In the genomic region with DNA sequence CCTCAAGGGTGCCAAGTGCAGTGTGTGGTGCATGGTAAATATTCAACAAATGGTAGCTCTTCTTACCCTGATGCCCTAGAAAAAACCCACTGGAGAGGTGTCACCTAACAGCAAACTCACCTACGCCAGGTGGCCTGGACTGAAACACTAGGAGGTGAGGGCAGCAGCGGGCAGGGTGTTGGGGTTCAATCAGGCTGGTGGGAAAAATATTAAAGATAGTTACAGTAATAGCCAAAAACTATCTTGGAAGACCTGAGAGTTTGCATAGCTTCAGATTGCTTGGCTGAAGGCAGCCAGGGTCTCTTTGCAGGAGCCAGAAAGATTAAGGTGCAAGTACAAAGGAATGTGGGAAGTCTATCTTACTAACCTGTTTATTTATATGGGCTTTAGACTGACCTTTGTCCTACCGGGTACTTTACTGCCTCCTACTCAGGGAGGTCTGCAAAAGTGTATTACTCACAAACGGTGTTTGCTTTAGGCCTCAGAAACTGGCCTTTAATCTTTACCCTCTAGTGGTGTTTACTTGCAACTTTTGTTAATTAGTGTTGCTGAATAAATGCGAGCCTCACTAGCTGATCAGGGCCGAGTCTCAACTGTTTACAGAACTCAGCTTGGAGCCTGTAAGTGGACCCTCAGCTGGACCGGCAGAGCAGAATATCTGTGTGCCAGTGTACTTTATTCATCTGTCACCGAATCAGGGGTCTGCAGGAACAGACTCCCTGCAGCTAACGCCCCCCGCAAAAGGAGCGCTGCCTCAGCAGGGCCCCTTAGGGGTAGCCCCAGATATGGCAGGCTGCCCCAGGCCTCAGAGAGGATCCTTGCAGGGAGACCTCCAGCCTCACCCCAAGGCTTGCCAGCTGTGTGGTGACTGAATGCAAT, we compare ENCODE assay signal across 1 cellular context.
TF ChIP-seq lines count a peak whose summit lies in the region.

No MANE protein-coding gene starts in this region.

TF ChIP-seq in HepG2, 621 proteins besides CTCF, POLR2A, EP300 and RAD21 (continued from another document and continues in another):
- TF ChIP-seq, protein P1, sequence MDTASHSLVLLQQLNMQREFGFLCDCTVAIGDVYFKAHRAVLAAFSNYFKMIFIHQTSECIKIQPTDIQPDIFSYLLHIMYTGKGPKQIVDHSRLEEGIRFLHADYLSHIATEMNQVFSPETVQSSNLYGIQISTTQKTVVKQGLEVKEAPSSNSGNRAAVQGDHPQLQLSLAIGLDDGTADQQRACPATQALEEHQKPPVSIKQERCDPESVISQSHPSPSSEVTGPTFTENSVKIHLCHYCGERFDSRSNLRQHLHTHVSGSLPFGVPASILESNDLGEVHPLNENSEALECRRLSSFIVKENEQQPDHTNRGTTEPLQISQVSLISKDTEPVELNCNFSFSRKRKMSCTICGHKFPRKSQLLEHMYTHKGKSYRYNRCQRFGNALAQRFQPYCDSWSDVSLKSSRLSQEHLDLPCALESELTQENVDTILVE (CRISPR knock-in tag; IDR thresholded peaks at IDR 0.05) = 0 out of 2 replicates have a peak, but pooled peaks have one; percentile 24
- TF ChIP-seq, protein P2, sequence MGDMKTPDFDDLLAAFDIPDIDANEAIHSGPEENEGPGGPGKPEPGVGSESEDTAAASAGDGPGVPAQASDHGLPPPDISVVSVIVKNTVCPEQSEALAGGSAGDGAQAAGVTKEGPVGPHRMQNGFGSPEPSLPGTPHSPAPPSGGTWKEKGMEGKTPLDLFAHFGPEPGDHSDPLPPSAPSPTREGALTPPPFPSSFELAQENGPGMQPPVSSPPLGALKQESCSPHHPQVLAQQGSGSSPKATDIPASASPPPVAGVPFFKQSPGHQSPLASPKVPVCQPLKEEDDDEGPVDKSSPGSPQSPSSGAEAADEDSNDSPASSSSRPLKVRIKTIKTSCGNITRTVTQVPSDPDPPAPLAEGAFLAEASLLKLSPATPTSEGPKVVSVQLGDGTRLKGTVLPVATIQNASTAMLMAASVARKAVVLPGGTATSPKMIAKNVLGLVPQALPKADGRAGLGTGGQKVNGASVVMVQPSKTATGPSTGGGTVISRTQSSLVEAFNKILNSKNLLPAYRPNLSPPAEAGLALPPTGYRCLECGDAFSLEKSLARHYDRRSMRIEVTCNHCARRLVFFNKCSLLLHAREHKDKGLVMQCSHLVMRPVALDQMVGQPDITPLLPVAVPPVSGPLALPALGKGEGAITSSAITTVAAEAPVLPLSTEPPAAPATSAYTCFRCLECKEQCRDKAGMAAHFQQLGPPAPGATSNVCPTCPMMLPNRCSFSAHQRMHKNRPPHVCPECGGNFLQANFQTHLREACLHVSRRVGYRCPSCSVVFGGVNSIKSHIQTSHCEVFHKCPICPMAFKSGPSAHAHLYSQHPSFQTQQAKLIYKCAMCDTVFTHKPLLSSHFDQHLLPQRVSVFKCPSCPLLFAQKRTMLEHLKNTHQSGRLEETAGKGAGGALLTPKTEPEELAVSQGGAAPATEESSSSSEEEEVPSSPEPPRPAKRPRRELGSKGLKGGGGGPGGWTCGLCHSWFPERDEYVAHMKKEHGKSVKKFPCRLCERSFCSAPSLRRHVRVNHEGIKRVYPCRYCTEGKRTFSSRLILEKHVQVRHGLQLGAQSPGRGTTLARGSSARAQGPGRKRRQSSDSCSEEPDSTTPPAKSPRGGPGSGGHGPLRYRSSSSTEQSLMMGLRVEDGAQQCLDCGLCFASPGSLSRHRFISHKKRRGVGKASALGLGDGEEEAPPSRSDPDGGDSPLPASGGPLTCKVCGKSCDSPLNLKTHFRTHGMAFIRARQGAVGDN (CRISPR knock-in tag; IDR thresholded peaks at IDR 0.05) = peak; percentile 73
- TF ChIP-seq MEIS1 (CRISPR knock-in tag; IDR thresholded peaks at IDR 0.05; ENCODE audit: borderline replicate concordance) = peak; percentile 5; the same call in 1 of the 2 replicates
- peak; percentile 54; the same call in 1 of the 2 replicates for TF ChIP-seq JUNB (CRISPR knock-in tag; IDR thresholded peaks at IDR 0.05; ENCODE audit: borderline replicate concordance)
- TF ChIP-seq, protein P3, sequence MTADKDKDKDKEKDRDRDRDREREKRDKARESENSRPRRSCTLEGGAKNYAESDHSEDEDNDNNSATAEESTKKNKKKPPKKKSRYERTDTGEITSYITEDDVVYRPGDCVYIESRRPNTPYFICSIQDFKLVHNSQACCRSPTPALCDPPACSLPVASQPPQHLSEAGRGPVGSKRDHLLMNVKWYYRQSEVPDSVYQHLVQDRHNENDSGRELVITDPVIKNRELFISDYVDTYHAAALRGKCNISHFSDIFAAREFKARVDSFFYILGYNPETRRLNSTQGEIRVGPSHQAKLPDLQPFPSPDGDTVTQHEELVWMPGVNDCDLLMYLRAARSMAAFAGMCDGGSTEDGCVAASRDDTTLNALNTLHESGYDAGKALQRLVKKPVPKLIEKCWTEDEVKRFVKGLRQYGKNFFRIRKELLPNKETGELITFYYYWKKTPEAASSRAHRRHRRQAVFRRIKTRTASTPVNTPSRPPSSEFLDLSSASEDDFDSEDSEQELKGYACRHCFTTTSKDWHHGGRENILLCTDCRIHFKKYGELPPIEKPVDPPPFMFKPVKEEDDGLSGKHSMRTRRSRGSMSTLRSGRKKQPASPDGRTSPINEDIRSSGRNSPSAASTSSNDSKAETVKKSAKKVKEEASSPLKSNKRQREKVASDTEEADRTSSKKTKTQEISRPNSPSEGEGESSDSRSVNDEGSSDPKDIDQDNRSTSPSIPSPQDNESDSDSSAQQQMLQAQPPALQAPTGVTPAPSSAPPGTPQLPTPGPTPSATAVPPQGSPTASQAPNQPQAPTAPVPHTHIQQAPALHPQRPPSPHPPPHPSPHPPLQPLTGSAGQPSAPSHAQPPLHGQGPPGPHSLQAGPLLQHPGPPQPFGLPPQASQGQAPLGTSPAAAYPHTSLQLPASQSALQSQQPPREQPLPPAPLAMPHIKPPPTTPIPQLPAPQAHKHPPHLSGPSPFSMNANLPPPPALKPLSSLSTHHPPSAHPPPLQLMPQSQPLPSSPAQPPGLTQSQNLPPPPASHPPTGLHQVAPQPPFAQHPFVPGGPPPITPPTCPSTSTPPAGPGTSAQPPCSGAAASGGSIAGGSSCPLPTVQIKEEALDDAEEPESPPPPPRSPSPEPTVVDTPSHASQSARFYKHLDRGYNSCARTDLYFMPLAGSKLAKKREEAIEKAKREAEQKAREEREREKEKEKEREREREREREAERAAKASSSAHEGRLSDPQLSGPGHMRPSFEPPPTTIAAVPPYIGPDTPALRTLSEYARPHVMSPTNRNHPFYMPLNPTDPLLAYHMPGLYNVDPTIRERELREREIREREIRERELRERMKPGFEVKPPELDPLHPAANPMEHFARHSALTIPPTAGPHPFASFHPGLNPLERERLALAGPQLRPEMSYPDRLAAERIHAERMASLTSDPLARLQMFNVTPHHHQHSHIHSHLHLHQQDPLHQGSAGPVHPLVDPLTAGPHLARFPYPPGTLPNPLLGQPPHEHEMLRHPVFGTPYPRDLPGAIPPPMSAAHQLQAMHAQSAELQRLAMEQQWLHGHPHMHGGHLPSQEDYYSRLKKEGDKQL (CRISPR knock-in tag; IDR thresholded peaks at IDR 0.05; ENCODE audit: low read depth) = peak; percentile 91
- no peak for TF ChIP-seq STAG1 (CRISPR knock-in tag; IDR thresholded peaks at IDR 0.05)
- TF ChIP-seq SP5 (CRISPR knock-in tag; IDR thresholded peaks at IDR 0.05; ENCODE audit: borderline replicate concordance, low read depth) = peak; percentile 93
- TF ChIP-seq FOXK1 (CRISPR knock-in tag; IDR thresholded peaks at IDR 0.05; ENCODE audit: borderline replicate concordance, low read depth) = peak; percentile 67; the same call in 1 of the 2 replicates
- no peak for TF ChIP-seq POLR2AphosphoS2 (IDR thresholded peaks at IDR 0.05; ENCODE audit: low read depth, low read length)
- peak; percentile 29 for TF ChIP-seq AGO2 (optimal IDR thresholded peaks at IDR 0.05; ENCODE audit: low read depth, low read length)
- TF ChIP-seq FOXA1 (IDR thresholded peaks at IDR 0.05) = peak; percentile 87
- TF ChIP-seq FOXA1 (CRISPR knock-in tag; IDR thresholded peaks at IDR 0.05) = peak; percentile 93
- TF ChIP-seq, protein P4, sequence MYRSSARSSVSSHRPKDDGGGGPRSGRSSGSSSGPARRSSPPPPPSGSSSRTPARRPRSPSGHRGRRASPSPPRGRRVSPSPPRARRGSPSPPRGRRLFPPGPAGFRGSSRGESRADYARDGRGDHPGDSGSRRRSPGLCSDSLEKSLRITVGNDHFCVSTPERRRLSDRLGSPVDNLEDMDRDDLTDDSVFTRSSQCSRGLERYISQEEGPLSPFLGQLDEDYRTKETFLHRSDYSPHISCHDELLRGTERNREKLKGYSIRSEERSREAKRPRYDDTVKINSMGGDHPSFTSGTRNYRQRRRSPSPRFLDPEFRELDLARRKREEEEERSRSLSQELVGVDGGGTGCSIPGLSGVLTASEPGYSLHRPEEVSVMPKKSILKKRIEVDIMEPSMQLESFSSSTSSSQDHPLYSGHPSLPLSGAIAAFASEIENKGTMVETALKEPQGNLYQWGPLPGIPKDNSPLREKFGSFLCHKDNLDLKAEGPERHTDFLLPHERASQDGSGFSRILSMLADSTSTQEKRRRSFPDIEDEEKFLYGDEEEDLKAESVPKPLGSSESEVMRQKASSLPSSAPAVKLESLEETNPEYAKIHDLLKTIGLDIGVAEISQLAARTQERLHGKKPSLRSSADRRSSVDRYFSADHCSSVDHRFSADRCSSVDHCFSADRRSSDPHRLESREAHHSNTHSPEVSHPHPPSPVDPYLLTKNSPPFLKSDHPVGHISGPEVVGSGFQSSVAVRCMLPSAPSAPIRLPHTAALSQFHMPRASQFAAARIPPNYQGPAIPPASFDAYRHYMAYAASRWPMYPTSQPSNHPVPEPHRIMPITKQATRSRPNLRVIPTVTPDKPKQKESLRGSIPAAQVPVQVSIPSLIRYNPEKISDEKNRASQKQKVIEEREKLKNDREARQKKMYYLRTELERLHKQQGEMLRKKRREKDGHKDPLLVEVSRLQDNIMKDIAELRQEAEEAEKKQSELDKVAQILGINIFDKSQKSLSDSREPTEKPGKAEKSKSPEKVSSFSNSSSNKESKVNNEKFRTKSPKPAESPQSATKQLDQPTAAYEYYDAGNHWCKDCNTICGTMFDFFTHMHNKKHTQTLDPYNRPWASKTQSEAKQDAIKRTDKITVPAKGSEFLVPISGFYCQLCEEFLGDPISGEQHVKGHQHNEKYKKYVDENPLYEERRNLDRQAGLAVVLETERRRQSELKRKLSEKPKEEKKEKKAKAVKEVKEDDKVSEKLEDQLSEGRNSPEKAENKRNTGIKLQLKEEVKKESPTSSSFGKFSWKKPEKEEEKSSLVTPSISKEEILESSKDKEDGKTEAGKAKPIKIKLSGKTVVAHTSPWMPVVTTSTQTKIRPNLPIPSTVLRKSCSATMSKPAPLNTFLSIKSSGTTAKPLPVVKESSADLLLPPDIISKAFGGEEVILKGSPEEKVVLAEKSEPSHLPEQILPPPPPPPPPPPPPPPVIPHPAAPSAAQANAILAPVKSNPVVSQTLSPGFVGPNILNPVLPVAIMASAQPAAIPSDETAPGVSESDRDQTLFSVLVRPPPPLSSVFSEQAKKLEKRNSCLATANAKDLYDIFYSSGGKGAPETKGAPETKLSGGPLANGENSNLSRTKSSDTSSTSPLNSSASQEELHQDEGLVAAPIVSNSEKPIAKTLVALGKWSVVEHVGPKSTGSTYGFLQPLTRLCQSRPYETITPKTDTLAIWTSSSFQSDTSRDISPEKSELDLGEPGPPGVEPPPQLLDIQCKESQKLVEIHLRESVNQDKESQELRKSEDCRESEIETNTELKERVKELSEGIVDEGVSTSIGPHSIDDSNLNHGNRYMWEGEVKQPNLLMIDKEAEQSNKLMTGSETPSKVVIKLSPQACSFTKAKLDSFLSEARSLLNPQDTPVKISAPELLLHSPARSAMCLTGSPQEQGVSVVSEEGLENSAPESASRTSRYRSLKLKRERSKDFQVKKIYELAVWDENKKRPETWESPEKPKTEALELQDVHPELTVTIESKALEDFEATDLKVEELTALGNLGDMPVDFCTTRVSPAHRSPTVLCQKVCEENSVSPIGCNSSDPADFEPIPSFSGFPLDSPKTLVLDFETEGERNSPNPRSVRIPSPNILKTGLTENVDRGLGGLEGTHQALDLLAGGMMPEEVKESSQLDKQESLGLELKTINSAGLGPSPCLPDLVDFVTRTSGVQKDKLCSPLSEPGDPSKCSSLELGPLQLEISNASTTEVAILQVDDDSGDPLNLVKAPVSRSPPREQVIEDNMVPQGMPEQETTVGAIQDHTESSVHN (CRISPR knock-in tag; IDR thresholded peaks at IDR 0.05) = 0 out of 2 replicates have a peak, but pooled peaks have one; percentile 37
- peak; percentile 82 for TF ChIP-seq PHF21A (CRISPR knock-in tag; IDR thresholded peaks at IDR 0.05)
- TF ChIP-seq, protein P5, sequence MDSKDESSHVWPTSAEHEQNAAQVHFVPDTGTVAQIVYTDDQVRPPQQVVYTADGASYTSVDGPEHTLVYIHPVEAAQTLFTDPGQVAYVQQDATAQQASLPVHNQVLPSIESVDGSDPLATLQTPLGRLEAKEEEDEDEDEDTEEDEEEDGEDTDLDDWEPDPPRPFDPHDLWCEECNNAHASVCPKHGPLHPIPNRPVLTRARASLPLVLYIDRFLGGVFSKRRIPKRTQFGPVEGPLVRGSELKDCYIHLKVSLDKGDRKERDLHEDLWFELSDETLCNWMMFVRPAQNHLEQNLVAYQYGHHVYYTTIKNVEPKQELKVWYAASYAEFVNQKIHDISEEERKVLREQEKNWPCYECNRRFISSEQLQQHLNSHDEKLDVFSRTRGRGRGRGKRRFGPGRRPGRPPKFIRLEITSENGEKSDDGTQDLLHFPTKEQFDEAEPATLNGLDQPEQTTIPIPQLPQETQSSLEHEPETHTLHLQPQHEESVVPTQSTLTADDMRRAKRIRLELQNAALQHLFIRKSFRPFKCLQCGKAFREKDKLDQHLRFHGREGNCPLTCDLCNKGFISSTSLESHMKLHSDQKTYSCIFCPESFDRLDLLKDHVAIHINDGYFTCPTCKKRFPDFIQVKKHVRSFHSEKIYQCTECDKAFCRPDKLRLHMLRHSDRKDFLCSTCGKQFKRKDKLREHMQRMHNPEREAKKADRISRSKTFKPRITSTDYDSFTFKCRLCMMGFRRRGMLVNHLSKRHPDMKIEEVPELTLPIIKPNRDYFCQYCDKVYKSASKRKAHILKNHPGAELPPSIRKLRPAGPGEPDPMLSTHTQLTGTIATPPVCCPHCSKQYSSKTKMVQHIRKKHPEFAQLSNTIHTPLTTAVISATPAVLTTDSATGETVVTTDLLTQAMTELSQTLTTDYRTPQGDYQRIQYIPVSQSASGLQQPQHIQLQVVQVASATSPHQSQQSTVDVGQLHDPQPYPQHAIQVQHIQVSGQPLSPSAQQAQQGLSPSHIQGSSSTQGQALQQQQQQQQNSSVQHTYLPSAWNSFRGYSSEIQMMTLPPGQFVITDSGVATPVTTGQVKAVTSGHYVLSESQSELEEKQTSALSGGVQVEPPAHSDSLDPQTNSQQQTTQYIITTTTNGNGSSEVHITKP (CRISPR knock-in tag; IDR thresholded peaks at IDR 0.05; ENCODE audit: low read depth) = no peak
- peak; percentile 64; the same call in 1 of the 2 replicates for TF ChIP-seq GZF1 (CRISPR knock-in tag; IDR thresholded peaks at IDR 0.05)
- TF ChIP-seq, protein P6, sequence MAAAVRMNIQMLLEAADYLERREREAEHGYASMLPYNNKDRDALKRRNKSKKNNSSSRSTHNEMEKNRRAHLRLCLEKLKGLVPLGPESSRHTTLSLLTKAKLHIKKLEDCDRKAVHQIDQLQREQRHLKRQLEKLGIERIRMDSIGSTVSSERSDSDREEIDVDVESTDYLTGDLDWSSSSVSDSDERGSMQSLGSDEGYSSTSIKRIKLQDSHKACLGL (CRISPR knock-in tag; IDR thresholded peaks at IDR 0.05) = 0 out of 2 replicates have a peak, but pooled peaks have one; percentile 22
- TF ChIP-seq PPARG (CRISPR knock-in tag; conservative IDR thresholded peaks at IDR 0.05) = peak; percentile 97
- TF ChIP-seq ZNF350 (CRISPR knock-in tag; IDR thresholded peaks at IDR 0.05; ENCODE audit: borderline replicate concordance, low read depth) = no peak
- TF ChIP-seq ZFP1 (CRISPR knock-in tag; IDR thresholded peaks at IDR 0.05) = peak; percentile 71; the same call in 1 of the 2 replicates
- TF ChIP-seq EED (CRISPR knock-in tag; IDR thresholded peaks at IDR 0.05) = peak; percentile 41; the same call in 1 of the 2 replicates
- TF ChIP-seq GATAD1 (CRISPR knock-in tag; IDR thresholded peaks at IDR 0.05) = peak; percentile 51
- TF ChIP-seq ASH2L (IDR thresholded peaks at IDR 0.05; ENCODE audit: insufficient read length, low read depth, low read length) = peak; percentile 87
